Comparison of ENCODE assay signal across 8 cellular contexts in genomic region chr7:28155019-28155660, GRCh38. TPM values are rescaled to one million over a fixed set of nuclear protein-coding genes. Genes with fewer than 3 reads are reported as not detected.
DNase-seq lines count a peak whose midpoint lies in the region; ATAC-seq and TF ChIP-seq lines count a peak whose summit lies in the region.

No MANE protein-coding gene starts in this region.

- H3K9ac ChIP-seq in smooth muscle cell (ENCODE audit: low read depth): no peak overlapping the region

- no peak for TF ChIP-seq CTCF in smooth muscle cell (IDR thresholded peaks at IDR 0.05; ENCODE audit: borderline replicate concordance, insufficient read depth, poor library complexity, severe bottlenecking)

- H3K9me3 ChIP-seq in smooth muscle cell (replicated peaks; ENCODE audit: low read depth): no peaks in the 10 kb centered on the region

- peak overlapping the region; percentile 62 for H3K4me2 ChIP-seq in smooth muscle cell

- H3K27me3 ChIP-seq in smooth muscle cell (ENCODE audit: low read depth): no peaks in the 10 kb centered on the region

- peaks cover 22% of the 10 kb centered on the region for H3K79me2 ChIP-seq in smooth muscle cell (ENCODE audit: low read depth)

- peak; percentile 71 for ATAC-seq in HG02884 (IDR thresholded peaks at IDR 0.05; ENCODE audit: unreplicated experiment)

- 53% methylated on average over 3 of the region's 3 CpGs for WGBS in smooth muscle cell (ENCODE audit: low lambda C conversion rate)

- DNase-seq in activated T-cell treated with anti-CD3 and anti-CD28 coated beads for 24 hours (ENCODE audit: low read depth) (peak; percentile 27), activated T-cell treated with anti-CD3 and anti-CD28 coated beads for 4 hours (no peak), RPMI8226 (peak; percentile 80), smooth muscle cell (lab: John Stamatoyannopoulos, UW; ENCODE audit: unreplicated experiment) (no peak), mesenteric fat pad (ENCODE audit: low spot score) (no peak), OCI-M2 (lab: John Stamatoyannopoulos, UW; ENCODE audit: unreplicated experiment) (no peak)
- no peak for DNase-seq in stimulated activated naive CD4-positive, alpha-beta T cell (lab: John Stamatoyannopoulos, UW)

- H3F3A ChIP-seq in smooth muscle cell (ENCODE audit: low read depth): no peaks in the 10 kb centered on the region

- no peak overlapping the region for H3K4me3 ChIP-seq in smooth muscle cell

- peaks cover 16% of the 10 kb centered on the region for H4K20me1 ChIP-seq in smooth muscle cell (ENCODE audit: low read depth)

- H3K4me1 ChIP-seq in smooth muscle cell (ENCODE audit: low read depth): peaks cover 8% of the 10 kb centered on the region

- peak overlapping the region; percentile 13 for H3K27ac ChIP-seq in smooth muscle cell (ENCODE audit: low read depth)

- H2AFZ ChIP-seq in smooth muscle cell (ENCODE audit: low read depth): no peak overlapping the region

- H3K36me3 ChIP-seq in smooth muscle cell (ENCODE audit: low read depth): no peaks in the 10 kb centered on the region

RNA-seq across cellular contexts. Expression of gene JAZF1, which starts 25.5 kb away (rescaled TPM):
- total RNA-seq in smooth muscle cell (14.2 and 18.0 TPM in 2 replicates), mesenteric fat pad (27.7 TPM)
- polyA plus RNA-seq in smooth muscle cell: 14.4 and 17.4 TPM in 2 replicates

Comparison
In these comparisons a context has a peak if more than half of its experiments do, and no peak if none do; other contexts are left out.
1. DNase-seq: peak in activated T-cell treated with anti-CD3 and anti-CD28 coated beads for 24 hours (single experiment) and RPMI8226 (single experiment); none in activated T-cell treated with anti-CD3 and anti-CD28 coated beads for 4 hours (single experiment), smooth muscle cell (single experiment), mesenteric fat pad (single experiment), stimulated activated naive CD4-positive, alpha-beta T cell (0 of 6) and OCI-M2 (single experiment).